ENCODE assay signal across 8 cellular contexts in the genomic region with DNA sequence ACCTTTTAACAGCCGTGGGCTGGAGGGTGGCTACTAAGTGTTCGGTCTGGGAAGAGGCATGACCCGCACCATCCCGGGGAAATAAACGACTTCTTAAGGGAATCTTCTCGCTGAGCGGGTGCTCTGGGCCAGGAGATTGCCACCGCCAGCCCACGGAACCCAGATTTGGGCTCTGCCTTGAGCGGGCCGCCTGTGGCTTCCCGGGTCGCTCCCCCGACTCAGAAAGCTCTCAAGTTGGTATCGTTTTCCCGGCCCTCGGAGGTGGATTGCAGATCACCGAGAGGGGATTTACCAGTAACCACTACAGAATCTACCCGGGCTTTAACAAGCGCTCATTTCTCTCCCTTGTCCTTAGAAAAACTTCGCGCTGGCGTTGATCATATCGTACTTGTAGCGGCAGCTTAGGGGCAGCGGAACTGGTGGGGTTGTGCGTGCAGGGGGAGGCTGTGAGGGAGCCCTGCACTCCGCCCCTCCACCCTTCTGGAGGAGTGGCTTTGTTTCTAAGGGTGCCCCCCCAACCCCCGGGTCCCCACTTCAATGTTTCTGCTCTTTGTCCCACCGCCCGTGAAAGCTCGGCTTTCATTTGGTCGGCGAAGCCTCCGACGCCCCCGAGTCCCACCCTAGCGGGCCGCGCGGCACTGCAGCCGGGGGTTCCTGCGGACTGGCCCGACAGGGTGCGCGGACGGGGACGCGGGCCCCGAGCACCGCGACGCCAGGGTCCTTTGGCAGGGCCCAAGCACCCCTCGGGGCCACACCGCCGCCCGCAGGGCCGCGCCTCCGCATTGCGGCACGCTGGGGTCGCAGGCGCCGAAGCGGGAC. TPM values are rescaled to one million over a fixed set of nuclear protein-coding genes. Genes with fewer than 3 reads are reported as not detected.
DNase-seq lines count a peak whose midpoint lies in the region; ATAC-seq and TF ChIP-seq lines count a peak whose summit lies in the region.

No MANE protein-coding gene starts in this region.

- peaks cover 39% of the 10 kb centered on the region for H3K4me1 ChIP-seq in thymus (ENCODE audit: control insufficient read depth, insufficient read depth, low read length)

- H3K27ac Mint-ChIP-seq in WTC11, result no peak overlapping the region

- peaks cover 17% of the 10 kb centered on the region for H3K4me1 Mint-ChIP-seq in WTC11

- POLR2A ChIA-PET in WTC11 (lab: Charles Lee), result interaction anchor here (1.4 to 1.7 kb wide), 2 partner anchors 151 to 192 kb away, joined by 3 to 5 read pairs; no protein-coding TSS in a partner anchor

- peaks cover 84% of the 10 kb centered on the region for H3K27me3 Mint-ChIP-seq in WTC11 (ENCODE audit: low read depth)

- peak overlapping the region; percentile 58 for H3K27ac ChIP-seq in thymus (ENCODE audit: low read depth)

- DNase-seq in activated CD4-positive, alpha-beta T cell treated with anti-CD3 and anti-CD28 coated beads for 48 hours, result peak; percentile 37
- DNase-seq in activated CD4-positive, alpha-beta T cell treated with anti-CD3 and anti-CD28 coated beads, Interleukin-2, amount 50 U/mL, for 1 hour, result no peak
- peak; percentile 22 for DNase-seq in WTC11 (ENCODE audit: low spot score)

- H3K9me3 ChIP-seq in iPS-18c (ENCODE audit: control insufficient read depth, insufficient read depth, low read length) (peaks cover 3% of the 10 kb centered on the region), thymus (ENCODE audit: control insufficient read depth) (no peaks in the 10 kb centered on the region)

- H3K27me3 ChIP-seq in thymus (ENCODE audit: control insufficient read depth, insufficient read depth), result peaks cover 71% of the 10 kb centered on the region

- H3K9me3 Mint-ChIP-seq in WTC11, result no peaks in the 10 kb centered on the region

- H3K36me3 ChIP-seq in thymus (ENCODE audit: control insufficient read depth, insufficient read depth), result no peaks in the 10 kb centered on the region

- CTCF ChIA-PET in WTC11 (lab: Charles Lee), result interaction anchor here (0.6 to 9.0 kb wide), 19 partner anchors 8 to 128 kb away, joined by 3 to 221 read pairs (median 10); a partner anchor contains a TSS

- peak overlapping the region; percentile 48 for H3K4me3 Mint-ChIP-seq in WTC11

- peak overlapping the region; percentile 9 for H3K4me3 ChIP-seq in iPS-18c (ENCODE audit: insufficient read depth, low read depth, low read length)
- H3K4me3 ChIP-seq in thymus (ENCODE audit: low read length), result peak overlapping the region; percentile 39

- no peaks in the 10 kb centered on the region for H3K36me3 Mint-ChIP-seq in WTC11

- no peak for TF ChIP-seq CTCF in WTC11 (IDR thresholded peaks at IDR 0.05)

- ATAC-seq in WTC11, result no peak
- no peak for ATAC-seq in HG02763 (IDR thresholded peaks at IDR 0.05; ENCODE audit: unreplicated experiment)
- no peak for ATAC-seq in HG03520 (IDR thresholded peaks at IDR 0.05; ENCODE audit: unreplicated experiment)
- no peak for ATAC-seq in GM21447 (IDR thresholded peaks at IDR 0.05; ENCODE audit: unreplicated experiment)

- 2% methylated on average over 66 of the region's 66 CpGs for WGBS in thymus

TF ChIP-seq in WTC11, 78 proteins besides CTCF, POLR2A, EP300 and RAD21:
- TF ChIP-seq ELF4 (CRISPR knock-in tag; IDR thresholded peaks at IDR 0.05; ENCODE audit: low read depth) (no peak), ZNF416 (CRISPR knock-in tag; IDR thresholded peaks at IDR 0.05) (no peak), RORB (CRISPR knock-in tag; IDR thresholded peaks at IDR 0.05) (no peak), PRRX2 (CRISPR knock-in tag; IDR thresholded peaks at IDR 0.05) (no peak), SP1 (CRISPR knock-in tag; conservative IDR thresholded peaks at IDR 0.05) (no peak)
- TF ChIP-seq, protein P1, sequence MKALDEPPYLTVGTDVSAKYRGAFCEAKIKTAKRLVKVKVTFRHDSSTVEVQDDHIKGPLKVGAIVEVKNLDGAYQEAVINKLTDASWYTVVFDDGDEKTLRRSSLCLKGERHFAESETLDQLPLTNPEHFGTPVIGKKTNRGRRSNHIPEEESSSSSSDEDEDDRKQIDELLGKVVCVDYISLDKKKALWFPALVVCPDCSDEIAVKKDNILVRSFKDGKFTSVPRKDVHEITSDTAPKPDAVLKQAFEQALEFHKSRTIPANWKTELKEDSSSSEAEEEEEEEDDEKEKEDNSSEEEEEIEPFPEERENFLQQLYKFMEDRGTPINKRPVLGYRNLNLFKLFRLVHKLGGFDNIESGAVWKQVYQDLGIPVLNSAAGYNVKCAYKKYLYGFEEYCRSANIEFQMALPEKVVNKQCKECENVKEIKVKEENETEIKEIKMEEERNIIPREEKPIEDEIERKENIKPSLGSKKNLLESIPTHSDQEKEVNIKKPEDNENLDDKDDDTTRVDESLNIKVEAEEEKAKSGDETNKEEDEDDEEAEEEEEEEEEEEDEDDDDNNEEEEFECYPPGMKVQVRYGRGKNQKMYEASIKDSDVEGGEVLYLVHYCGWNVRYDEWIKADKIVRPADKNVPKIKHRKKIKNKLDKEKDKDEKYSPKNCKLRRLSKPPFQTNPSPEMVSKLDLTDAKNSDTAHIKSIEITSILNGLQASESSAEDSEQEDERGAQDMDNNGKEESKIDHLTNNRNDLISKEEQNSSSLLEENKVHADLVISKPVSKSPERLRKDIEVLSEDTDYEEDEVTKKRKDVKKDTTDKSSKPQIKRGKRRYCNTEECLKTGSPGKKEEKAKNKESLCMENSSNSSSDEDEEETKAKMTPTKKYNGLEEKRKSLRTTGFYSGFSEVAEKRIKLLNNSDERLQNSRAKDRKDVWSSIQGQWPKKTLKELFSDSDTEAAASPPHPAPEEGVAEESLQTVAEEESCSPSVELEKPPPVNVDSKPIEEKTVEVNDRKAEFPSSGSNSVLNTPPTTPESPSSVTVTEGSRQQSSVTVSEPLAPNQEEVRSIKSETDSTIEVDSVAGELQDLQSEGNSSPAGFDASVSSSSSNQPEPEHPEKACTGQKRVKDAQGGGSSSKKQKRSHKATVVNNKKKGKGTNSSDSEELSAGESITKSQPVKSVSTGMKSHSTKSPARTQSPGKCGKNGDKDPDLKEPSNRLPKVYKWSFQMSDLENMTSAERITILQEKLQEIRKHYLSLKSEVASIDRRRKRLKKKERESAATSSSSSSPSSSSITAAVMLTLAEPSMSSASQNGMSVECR (CRISPR knock-in tag; IDR thresholded peaks at IDR 0.05; ENCODE audit: borderline replicate concordance), result no peak
- TF ChIP-seq, protein P2, sequence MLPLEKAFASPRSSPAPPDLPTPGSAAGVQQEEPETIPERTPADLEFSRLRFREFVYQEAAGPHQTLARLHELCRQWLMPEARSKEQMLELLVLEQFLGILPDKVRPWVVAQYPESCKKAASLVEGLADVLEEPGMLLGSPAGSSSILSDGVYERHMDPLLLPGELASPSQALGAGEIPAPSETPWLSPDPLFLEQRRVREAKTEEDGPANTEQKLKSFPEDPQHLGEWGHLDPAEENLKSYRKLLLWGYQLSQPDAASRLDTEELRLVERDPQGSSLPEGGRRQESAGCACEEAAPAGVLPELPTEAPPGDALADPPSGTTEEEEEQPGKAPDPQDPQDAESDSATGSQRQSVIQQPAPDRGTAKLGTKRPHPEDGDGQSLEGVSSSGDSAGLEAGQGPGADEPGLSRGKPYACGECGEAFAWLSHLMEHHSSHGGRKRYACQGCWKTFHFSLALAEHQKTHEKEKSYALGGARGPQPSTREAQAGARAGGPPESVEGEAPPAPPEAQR (CRISPR knock-in tag; IDR thresholded peaks at IDR 0.05), result no peak

RNA-seq across cellular contexts. Expression of a gene that starts 3.6 kb away (rescaled TPM):
- total RNA-seq in WTC11 (2021), result 3.2 to 3.9 TPM (median 3.3 TPM) in 3 replicates
- 32.1 TPM for polyA plus RNA-seq in thymus

RNA-seq across cellular contexts. Expression of a gene that starts 46.0 kb away (rescaled TPM):
- total RNA-seq in WTC11 (2021), result 1.8 to 2.1 TPM (median 2.0 TPM) in 3 replicates
- 12.8 TPM for polyA plus RNA-seq in thymus
